ENCODE assay signal across 20 cellular contexts in genomic region chr10:52316500-52316899, GRCh38. TPM values are rescaled to one million over a fixed set of nuclear protein-coding genes. Genes with fewer than 3 reads are reported as not detected.
A peak's percentile ranks its signal among the peaks of the same experiment; 100 is the strongest.
DNase-seq lines count a peak whose midpoint lies in the region; ATAC-seq and TF ChIP-seq lines count a peak whose summit lies in the region.
"Had no signal": no experiment of that assay in that cellular context is flagged by ENCODE, and none has a peak within 500 bp of the region (broad histone marks: within the 10 kb centered on the region; RNA-seq: fewer than 3 reads in every experiment).

No MANE protein-coding gene starts in this region.

- no peaks in the 10 kb centered on the region for H3K9me3 ChIP-seq in HUES6 (ENCODE audit: control insufficient read depth, insufficient read depth, low read depth, low read length)
- H3K9me3 ChIP-seq in ectodermal cell (ENCODE audit: control insufficient read depth, low read length) = no peaks in the 10 kb centered on the region
- no peaks in the 10 kb centered on the region for H3K9me3 ChIP-seq in right cardiac atrium (ENCODE audit: control insufficient read depth, low read length)
- H3K9me3 ChIP-seq: heart left ventricle had no signal

- H3K27me3 Mint-ChIP-seq in neural crest cell (ENCODE audit: low read depth) = peaks cover 57% of the 10 kb centered on the region
- H3K27me3 Mint-ChIP-seq in WTC11 (ENCODE audit: low read depth) = peaks cover 70% of the 10 kb centered on the region

- no peaks in the 10 kb centered on the region for H3K9me3 Mint-ChIP-seq in neural crest cell
- H3K9me3 Mint-ChIP-seq in WTC11 = no peaks in the 10 kb centered on the region
- H3K9me3 Mint-ChIP-seq: activated CD4-positive, alpha-beta memory T cell treated with anti-CD3 and anti-CD28 coated beads for 36 hours; natural killer cell had no signal

- no peak for TF ChIP-seq CTCF in AG04449 (IDR thresholded peaks at IDR 0.05; ENCODE audit: insufficient read depth, low read length, missing control alignments)
- TF ChIP-seq CTCF in neural crest cell (conservative IDR thresholded peaks at IDR 0.05) = no peak
- TF ChIP-seq CTCF in WTC11 (IDR thresholded peaks at IDR 0.05) = no peak

- H3K4me1 Mint-ChIP-seq in neural crest cell (peaks cover 26% of the 10 kb centered on the region), WTC11 (peaks cover 14% of the 10 kb centered on the region)

- H3K9ac ChIP-seq in HUES6 (ENCODE audit: low read length) = no peak overlapping the region
- H3K9ac ChIP-seq: KMS-11 had no signal

- H3K27ac ChIP-seq in HUES6 (ENCODE audit: low read depth, low read length) (no peak overlapping the region), ectodermal cell (ENCODE audit: insufficient read depth, low read depth, low read length, poor library complexity, severe bottlenecking) (no peak overlapping the region), right cardiac atrium (ENCODE audit: low read length) (no peak overlapping the region)
- H3K27ac ChIP-seq: heart left ventricle, KMS-11, RWPE1 had no signal

- H3K4me3 Mint-ChIP-seq in neural crest cell (peak overlapping the region; percentile 32), WTC11 (no peak overlapping the region)
- H3K4me3 Mint-ChIP-seq: activated CD4-positive, alpha-beta memory T cell treated with anti-CD3 and anti-CD28 coated beads for 36 hours; natural killer cell; stimulated activated naive CD8-positive, alpha-beta T cell treated with anti-CD3 and anti-CD28 coated beads, Interleukin-15, amount 100 ng/mL, for 72 hours had no signal

- POLR2A ChIA-PET in AG04449 (lab: Yijun Ruan, JAX) = interaction anchor here (8.7 kb wide), 1 partner anchor 171 kb away, joined by 110 read pairs; no protein-coding TSS in a partner anchor
- POLR2A ChIA-PET in WTC11 (lab: Charles Lee) = no interaction called here

- no peaks in the 10 kb centered on the region for H3K36me3 Mint-ChIP-seq in neural crest cell (ENCODE audit: low read depth)
- no peaks in the 10 kb centered on the region for H3K36me3 Mint-ChIP-seq in WTC11
- H3K36me3 Mint-ChIP-seq: activated CD4-positive, alpha-beta memory T cell treated with anti-CD3 and anti-CD28 coated beads for 36 hours; brain; natural killer cell had no signal

- no peak for ATAC-seq in WTC11
- ATAC-seq in GM18502 (IDR thresholded peaks at IDR 0.05; ENCODE audit: poor library complexity, unreplicated experiment) = no peak
- no peak for ATAC-seq in right cardiac atrium
- ATAC-seq: heart left ventricle; natural killer cell; stimulated activated naive CD8-positive, alpha-beta T cell treated with anti-CD3 and anti-CD28 coated beads, Interleukin-15, amount 100 ng/mL, for 72 hours had no signal

- H3K27me3 ChIP-seq in HUES6 (ENCODE audit: control insufficient read depth, insufficient read depth, low read length) = peaks cover 61% of the 10 kb centered on the region
- H3K27me3 ChIP-seq in ectodermal cell (ENCODE audit: control insufficient read depth, insufficient read depth, low read length, poor library complexity, severe bottlenecking) = peaks cover 59% of the 10 kb centered on the region
- no peaks in the 10 kb centered on the region for H3K27me3 ChIP-seq in right cardiac atrium (ENCODE audit: control insufficient read depth, insufficient read depth)

- peak overlapping the region; percentile 93 for H3K4me3 ChIP-seq in AG04449 (ENCODE audit: low read depth, low read length)
- H3K4me3 ChIP-seq in HUES6 (ENCODE audit: low read depth, low read length) = peak overlapping the region; percentile 19; the same call in 1 of the 2 replicates
- H3K4me3 ChIP-seq in ectodermal cell (ENCODE audit: insufficient read depth, low read depth, low read length) = peak overlapping the region; percentile 64
- no peak overlapping the region for H3K4me3 ChIP-seq in right cardiac atrium (ENCODE audit: low read length)
- H3K4me3 ChIP-seq: heart left ventricle, lung had no signal

- no peaks in the 10 kb centered on the region for H3K36me3 ChIP-seq in HUES6 (ENCODE audit: control insufficient read depth, insufficient read depth, low read length)
- H3K36me3 ChIP-seq in ectodermal cell (ENCODE audit: control insufficient read depth, insufficient read depth, low read length) = no peaks in the 10 kb centered on the region
- H3K36me3 ChIP-seq: heart left ventricle had no signal

- H3K27ac Mint-ChIP-seq in neural crest cell (ENCODE audit: unreplicated experiment) = no peak overlapping the region
- no peak overlapping the region for H3K27ac Mint-ChIP-seq in WTC11
- H3K27ac Mint-ChIP-seq: activated CD4-positive, alpha-beta memory T cell treated with anti-CD3 and anti-CD28 coated beads for 36 hours; brain; natural killer cell; stimulated activated naive CD8-positive, alpha-beta T cell treated with anti-CD3 and anti-CD28 coated beads, Interleukin-15, amount 100 ng/mL, for 72 hours had no signal

- intact Hi-C loops in right cardiac atrium (cut with DNase I) = loop anchor here in 2 of 4 donors (10.0 kb wide), 1 partner anchor 338 kb away; no protein-coding TSS in a partner anchor

- CTCF ChIA-PET in AG04449 (lab: Yijun Ruan, JAX) = interaction anchor here (0.9 to 16.2 kb wide), 5 partner anchors 9 to 1315 kb away, joined by 3 to 462 read pairs (median 25); no protein-coding TSS in a partner anchor
- CTCF ChIA-PET in WTC11 (lab: Charles Lee) = no interaction called here

- H3K4me1 ChIP-seq in HUES6 (ENCODE audit: control insufficient read depth, insufficient read depth, low read length) (peaks cover 9% of the 10 kb centered on the region; the same call in 1 of the 2 replicates), ectodermal cell (ENCODE audit: control insufficient read depth, insufficient read depth, low read length) (peaks cover 3% of the 10 kb centered on the region), right cardiac atrium (ENCODE audit: control insufficient read depth, insufficient read depth, low read length) (no peaks in the 10 kb centered on the region)

- 96 to 98% methylated on average over 4 of the region's 4 CpGs for WGBS in ectodermal cell, 2 experiments
- 88% methylated on average over 4 of the region's 4 CpGs for WGBS in right cardiac atrium

- DNase-seq in AG04449 (ENCODE audit: low read depth, low spot score) (no peak), neural crest cell (ENCODE audit: low read depth, low spot score) (no peak), WTC11 (ENCODE audit: low spot score) (no peak), NOMO-1 (lab: John Stamatoyannopoulos, UW; ENCODE audit: unreplicated experiment in 2 of 2) (no peak), right cardiac atrium (no peak)
- DNase-seq: activated CD4-positive, alpha-beta memory T cell treated with anti-CD3 and anti-CD28 coated beads for 36 hours; activated naive CD4-positive, alpha-beta T cell treated with anti-CD3 and anti-CD28 coated beads, Interleukin-2, amount 50 U/mL, for 16 hours; activated T-cell treated with anti-CD3 and anti-CD28 coated beads, Interleukin-2, amount 50 U/mL, for 1 hour; heart left ventricle; natural killer cell; NCI-H1105; stimulated activated naive CD8-positive, alpha-beta T cell treated with anti-CD3 and anti-CD28 coated beads, Interleukin-15, amount 100 ng/mL, for 72 hours; T-helper 1 cell had no signal

TF ChIP-seq in WTC11, 78 proteins besides CTCF, POLR2A, EP300 and RAD21 (continues in another document):
- no peak for TF ChIP-seq ZNF138 (CRISPR knock-in tag; conservative IDR thresholded peaks at IDR 0.05)
- TF ChIP-seq CDX4 (CRISPR knock-in tag; IDR thresholded peaks at IDR 0.05; ENCODE audit: borderline replicate concordance) = no peak
- TF ChIP-seq ZNF263 (CRISPR knock-in tag; IDR thresholded peaks at IDR 0.05; ENCODE audit: low read depth) = no peak
- TF ChIP-seq E2F1 (CRISPR knock-in tag; IDR thresholded peaks at IDR 0.05) = no peak
- TF ChIP-seq HMGA2 (CRISPR knock-in tag; IDR thresholded peaks at IDR 0.05) = no peak
- TF ChIP-seq JAZF1 (CRISPR knock-in tag; IDR thresholded peaks at IDR 0.05) = no peak
- no peak for TF ChIP-seq AR (CRISPR knock-in tag; IDR thresholded peaks at IDR 0.05)

RNA-seq across cellular contexts. Expression of gene DKK1, which starts 2.4 kb away (rescaled TPM):
- 34.7 TPM for polyA plus RNA-seq in ectodermal cell (2013, experiment 1 of 4)
- 49.9 TPM for polyA plus RNA-seq in ectodermal cell (2013, experiment 2 of 4)
- 45.6 TPM for polyA plus RNA-seq in ectodermal cell (2013, experiment 3 of 4)
- 61.7 TPM for polyA plus RNA-seq in ectodermal cell (2013, experiment 4 of 4)
- 3.3 and 3.9 TPM in 2 replicates for total RNA-seq in neural crest cell
- total RNA-seq in WTC11 (2021) = 0.78 to 1.1 TPM (median 1.0 TPM) in 3 replicates
- not detected for total RNA-seq in right cardiac atrium
- 0.18 TPM for polyA plus RNA-seq in right cardiac atrium
- total RNA-seq: activated CD4-positive, alpha-beta memory T cell treated with anti-CD3 and anti-CD28 coated beads for 36 hours; natural killer cell had no signal
